ENCODE assay signal across 1 cellular context in genomic region chr9:694499-695154, GRCh38.
TF ChIP-seq lines count a peak whose summit lies in the region.

No MANE protein-coding gene starts in this region.

TF ChIP-seq in SK-N-SH, 30 proteins besides CTCF, POLR2A, EP300 and RAD21 (continued from another document):
- TF ChIP-seq, protein P1, sequence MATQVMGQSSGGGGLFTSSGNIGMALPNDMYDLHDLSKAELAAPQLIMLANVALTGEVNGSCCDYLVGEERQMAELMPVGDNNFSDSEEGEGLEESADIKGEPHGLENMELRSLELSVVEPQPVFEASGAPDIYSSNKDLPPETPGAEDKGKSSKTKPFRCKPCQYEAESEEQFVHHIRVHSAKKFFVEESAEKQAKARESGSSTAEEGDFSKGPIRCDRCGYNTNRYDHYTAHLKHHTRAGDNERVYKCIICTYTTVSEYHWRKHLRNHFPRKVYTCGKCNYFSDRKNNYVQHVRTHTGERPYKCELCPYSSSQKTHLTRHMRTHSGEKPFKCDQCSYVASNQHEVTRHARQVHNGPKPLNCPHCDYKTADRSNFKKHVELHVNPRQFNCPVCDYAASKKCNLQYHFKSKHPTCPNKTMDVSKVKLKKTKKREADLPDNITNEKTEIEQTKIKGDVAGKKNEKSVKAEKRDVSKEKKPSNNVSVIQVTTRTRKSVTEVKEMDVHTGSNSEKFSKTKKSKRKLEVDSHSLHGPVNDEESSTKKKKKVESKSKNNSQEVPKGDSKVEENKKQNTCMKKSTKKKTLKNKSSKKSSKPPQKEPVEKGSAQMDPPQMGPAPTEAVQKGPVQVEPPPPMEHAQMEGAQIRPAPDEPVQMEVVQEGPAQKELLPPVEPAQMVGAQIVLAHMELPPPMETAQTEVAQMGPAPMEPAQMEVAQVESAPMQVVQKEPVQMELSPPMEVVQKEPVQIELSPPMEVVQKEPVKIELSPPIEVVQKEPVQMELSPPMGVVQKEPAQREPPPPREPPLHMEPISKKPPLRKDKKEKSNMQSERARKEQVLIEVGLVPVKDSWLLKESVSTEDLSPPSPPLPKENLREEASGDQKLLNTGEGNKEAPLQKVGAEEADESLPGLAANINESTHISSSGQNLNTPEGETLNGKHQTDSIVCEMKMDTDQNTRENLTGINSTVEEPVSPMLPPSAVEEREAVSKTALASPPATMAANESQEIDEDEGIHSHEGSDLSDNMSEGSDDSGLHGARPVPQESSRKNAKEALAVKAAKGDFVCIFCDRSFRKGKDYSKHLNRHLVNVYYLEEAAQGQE (IDR thresholded peaks at IDR 0.05; ENCODE audit: low read depth, low read length), result no peak
- TF ChIP-seq EZH2phosphoT487 (IDR thresholded peaks at IDR 0.05; ENCODE audit: borderline replicate concordance, low read depth), result no peak
- TF ChIP-seq CHD2 (IDR thresholded peaks at IDR 0.05; ENCODE audit: low read length, partially characterized antibody), result no peak
- TF ChIP-seq, protein P2, sequence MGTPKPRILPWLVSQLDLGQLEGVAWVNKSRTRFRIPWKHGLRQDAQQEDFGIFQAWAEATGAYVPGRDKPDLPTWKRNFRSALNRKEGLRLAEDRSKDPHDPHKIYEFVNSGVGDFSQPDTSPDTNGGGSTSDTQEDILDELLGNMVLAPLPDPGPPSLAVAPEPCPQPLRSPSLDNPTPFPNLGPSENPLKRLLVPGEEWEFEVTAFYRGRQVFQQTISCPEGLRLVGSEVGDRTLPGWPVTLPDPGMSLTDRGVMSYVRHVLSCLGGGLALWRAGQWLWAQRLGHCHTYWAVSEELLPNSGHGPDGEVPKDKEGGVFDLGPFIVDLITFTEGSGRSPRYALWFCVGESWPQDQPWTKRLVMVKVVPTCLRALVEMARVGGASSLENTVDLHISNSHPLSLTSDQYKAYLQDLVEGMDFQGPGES (IDR thresholded peaks at IDR 0.05; ENCODE audit: low read depth, low read length), result no peak
- TF ChIP-seq ZBTB33 (IDR thresholded peaks at IDR 0.05; ENCODE audit: borderline replicate concordance, low read depth), result no peak
- TF ChIP-seq MXI1 (IDR thresholded peaks at IDR 0.05; ENCODE audit: low read depth, low read length), result no peak
- TF ChIP-seq, protein P3, sequence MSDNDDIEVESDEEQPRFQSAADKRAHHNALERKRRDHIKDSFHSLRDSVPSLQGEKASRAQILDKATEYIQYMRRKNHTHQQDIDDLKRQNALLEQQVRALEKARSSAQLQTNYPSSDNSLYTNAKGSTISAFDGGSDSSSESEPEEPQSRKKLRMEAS (IDR thresholded peaks at IDR 0.05; ENCODE audit: low read depth), result no peak
